Comparison of ENCODE assay signal across 11 cellular contexts in the genomic region with DNA sequence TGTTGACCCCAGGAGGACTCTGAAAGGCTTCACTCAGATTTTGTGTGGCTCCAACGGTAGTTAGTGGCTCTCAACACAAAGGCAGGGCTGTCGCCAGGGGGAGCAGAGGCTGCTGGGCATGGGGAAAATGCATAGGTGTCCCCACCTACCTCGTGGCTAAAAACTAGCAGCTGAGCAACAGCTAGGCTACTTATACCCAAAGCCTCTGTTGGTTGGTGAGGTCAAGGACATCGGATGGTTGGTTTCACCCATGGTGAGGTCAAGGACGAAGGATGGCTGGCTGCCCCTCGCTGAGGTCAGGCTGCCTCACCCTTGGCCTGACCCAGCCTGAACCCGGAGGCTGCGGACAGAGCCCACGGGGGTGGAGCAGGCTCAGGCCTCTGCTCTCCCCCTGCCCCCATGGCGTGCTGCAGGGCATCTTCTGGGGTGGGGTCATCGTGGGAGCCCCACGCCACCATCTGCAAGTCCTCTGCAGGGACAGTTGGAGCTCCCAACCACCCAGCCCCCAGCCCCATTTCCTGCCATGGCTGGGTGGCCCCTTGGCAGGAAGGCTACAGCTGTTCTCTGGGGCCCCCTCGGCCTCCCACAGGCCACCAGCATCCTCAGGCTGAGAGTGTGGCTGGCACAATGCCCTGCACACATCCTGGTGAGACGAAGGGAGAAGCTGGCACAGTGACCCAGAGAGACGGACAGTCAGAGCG. TPM values are rescaled to one million over a fixed set of nuclear protein-coding genes. Genes with fewer than 3 reads are reported as not detected.
DNase-seq lines count a peak whose midpoint lies in the region; ATAC-seq and TF ChIP-seq lines count a peak whose summit lies in the region.
"Had no signal": no experiment of that assay in that cellular context is flagged by ENCODE, and none has a peak within 500 bp of the region (broad histone marks: within the 10 kb centered on the region; RNA-seq: fewer than 3 reads in every experiment).

No MANE protein-coding gene starts in this region.

- no peak overlapping the region for H3K4me3 ChIP-seq in GM12875 (ENCODE audit: low read depth, low read length)
- no peak overlapping the region for H3K4me3 ChIP-seq in right lobe of liver

- H3K36me3 ChIP-seq in right lobe of liver, result no peaks in the 10 kb centered on the region

- H3K4me3 Mint-ChIP-seq in T-helper 17 cell, result no peak overlapping the region

- no peaks in the 10 kb centered on the region for H3K27me3 ChIP-seq in right lobe of liver

- peak; percentile 7 for DNase-seq in NCI-H748 (lab: John Stamatoyannopoulos, UW; ENCODE audit: unreplicated experiment)
- no peak for DNase-seq in NCI-H748 treated with DMSO at 0.1 percent for 48 hours (lab: John Stamatoyannopoulos, UW)
- DNase-seq in T-helper 17 cell, result no peak
- no peak for DNase-seq in right lobe of liver
- DNase-seq in putamen (ENCODE audit: low spot score), result no peak
- no peak for DNase-seq in NCI-H2227 treated with DMSO at 0.1 percent for 48 hours (lab: John Stamatoyannopoulos, UW)
- DNase-seq: anterior cingulate cortex, NCI-H1930, nucleus accumbens had no signal

- H3K4me1 ChIP-seq in right lobe of liver, result peaks cover 0 to 10% (median 0%) of the 10 kb centered on the region in 4 donors

- no peak overlapping the region for H3K27ac ChIP-seq in right lobe of liver

- H3K4me1 Mint-ChIP-seq in T-helper 17 cell, result peaks cover 16% of the 10 kb centered on the region

- intact Hi-C loops in right lobe of liver (cut with DNase I), result no loop called here

- H3K9me3 ChIP-seq in T-helper 17 cell (ENCODE audit: control insufficient read depth, low read length, poor library complexity, severe bottlenecking) (no peaks in the 10 kb centered on the region), right lobe of liver (no peaks in the 10 kb centered on the region)

- peak overlapping the region; percentile 71 for H3K27ac Mint-ChIP-seq in T-helper 17 cell

- H3K27me3 Mint-ChIP-seq in T-helper 17 cell, result no peaks in the 10 kb centered on the region

- 17% methylated on average over 2 of the region's 16 CpGs for WGBS in right lobe of liver (ENCODE audit: insufficient coverage, low coverage, low lambda C conversion rate, missing lambda C conversion rate)

- no peak for TF ChIP-seq POLR2A in right lobe of liver (IDR thresholded peaks at IDR 0.05)

- H3K36me3 Mint-ChIP-seq in T-helper 17 cell (ENCODE audit: low read depth), result no peaks in the 10 kb centered on the region

- ATAC-seq in T-helper 17 cell (peak; percentile 56), right lobe of liver (peak in 3 of 4 donors; percentile 8 to 31 (median 19)), SK-N-SH treated with all-trans-retinoic acid at 6 μM for 48 hours (no peak)

- peak; percentile 53 for TF ChIP-seq CTCF in GM12875 (IDR thresholded peaks at IDR 0.05; ENCODE audit: borderline replicate concordance, insufficient read depth, low read depth, low read length)
- peak; percentile 10 to 23 (median 13) for TF ChIP-seq CTCF in right lobe of liver (IDR thresholded peaks at IDR 0.05)

TF ChIP-seq in SK-N-SH treated with all-trans-retinoic acid at 6 μM for 48 hours, 23 proteins besides CTCF, POLR2A, EP300 and RAD21:
- TF ChIP-seq RARB (CRISPR knock-in tag; IDR thresholded peaks at IDR 0.05) (no peak), ESRRG (CRISPR knock-in tag; IDR thresholded peaks at IDR 0.05) (no peak), ARNTL (CRISPR knock-in tag; IDR thresholded peaks at IDR 0.05; ENCODE audit: borderline replicate concordance, low read depth) (no peak), CSDC2 (CRISPR knock-in tag; IDR thresholded peaks at IDR 0.05) (no peak), BACH2 (CRISPR knock-in tag; IDR thresholded peaks at IDR 0.05; ENCODE audit: borderline replicate concordance) (no peak), ZFP3 (CRISPR knock-in tag; IDR thresholded peaks at IDR 0.05) (no peak), PPARA (CRISPR knock-in tag; IDR thresholded peaks at IDR 0.05; ENCODE audit: borderline replicate concordance) (no peak), ZNF565 (CRISPR knock-in tag; conservative IDR thresholded peaks at IDR 0.05; ENCODE audit: low read depth) (no peak), ZNF8 (CRISPR knock-in tag; IDR thresholded peaks at IDR 0.05) (no peak)
- TF ChIP-seq, protein P1, sequence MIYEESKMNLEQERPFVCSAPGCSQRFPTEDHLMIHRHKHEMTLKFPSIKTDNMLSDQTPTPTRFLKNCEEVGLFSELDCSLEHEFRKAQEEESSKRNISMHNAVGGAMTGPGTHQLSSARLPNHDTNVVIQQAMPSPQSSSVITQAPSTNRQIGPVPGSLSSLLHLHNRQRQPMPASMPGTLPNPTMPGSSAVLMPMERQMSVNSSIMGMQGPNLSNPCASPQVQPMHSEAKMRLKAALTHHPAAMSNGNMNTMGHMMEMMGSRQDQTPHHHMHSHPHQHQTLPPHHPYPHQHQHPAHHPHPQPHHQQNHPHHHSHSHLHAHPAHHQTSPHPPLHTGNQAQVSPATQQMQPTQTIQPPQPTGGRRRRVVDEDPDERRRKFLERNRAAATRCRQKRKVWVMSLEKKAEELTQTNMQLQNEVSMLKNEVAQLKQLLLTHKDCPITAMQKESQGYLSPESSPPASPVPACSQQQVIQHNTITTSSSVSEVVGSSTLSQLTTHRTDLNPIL (CRISPR knock-in tag; IDR thresholded peaks at IDR 0.05; ENCODE audit: low read depth), result no peak
- TF ChIP-seq, protein P2, sequence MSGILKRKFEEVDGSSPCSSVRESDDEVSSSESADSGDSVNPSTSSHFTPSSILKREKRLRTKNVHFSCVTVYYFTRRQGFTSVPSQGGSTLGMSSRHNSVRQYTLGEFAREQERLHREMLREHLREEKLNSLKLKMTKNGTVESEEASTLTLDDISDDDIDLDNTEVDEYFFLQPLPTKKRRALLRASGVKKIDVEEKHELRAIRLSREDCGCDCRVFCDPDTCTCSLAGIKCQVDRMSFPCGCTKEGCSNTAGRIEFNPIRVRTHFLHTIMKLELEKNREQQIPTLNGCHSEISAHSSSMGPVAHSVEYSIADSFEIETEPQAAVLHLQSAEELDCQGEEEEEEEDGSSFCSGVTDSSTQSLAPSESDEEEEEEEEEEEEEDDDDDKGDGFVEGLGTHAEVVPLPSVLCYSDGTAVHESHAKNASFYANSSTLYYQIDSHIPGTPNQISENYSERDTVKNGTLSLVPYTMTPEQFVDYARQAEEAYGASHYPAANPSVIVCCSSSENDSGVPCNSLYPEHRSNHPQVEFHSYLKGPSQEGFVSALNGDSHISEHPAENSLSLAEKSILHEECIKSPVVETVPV (CRISPR knock-in tag; IDR thresholded peaks at IDR 0.05), result no peak
- TF ChIP-seq, protein P3, sequence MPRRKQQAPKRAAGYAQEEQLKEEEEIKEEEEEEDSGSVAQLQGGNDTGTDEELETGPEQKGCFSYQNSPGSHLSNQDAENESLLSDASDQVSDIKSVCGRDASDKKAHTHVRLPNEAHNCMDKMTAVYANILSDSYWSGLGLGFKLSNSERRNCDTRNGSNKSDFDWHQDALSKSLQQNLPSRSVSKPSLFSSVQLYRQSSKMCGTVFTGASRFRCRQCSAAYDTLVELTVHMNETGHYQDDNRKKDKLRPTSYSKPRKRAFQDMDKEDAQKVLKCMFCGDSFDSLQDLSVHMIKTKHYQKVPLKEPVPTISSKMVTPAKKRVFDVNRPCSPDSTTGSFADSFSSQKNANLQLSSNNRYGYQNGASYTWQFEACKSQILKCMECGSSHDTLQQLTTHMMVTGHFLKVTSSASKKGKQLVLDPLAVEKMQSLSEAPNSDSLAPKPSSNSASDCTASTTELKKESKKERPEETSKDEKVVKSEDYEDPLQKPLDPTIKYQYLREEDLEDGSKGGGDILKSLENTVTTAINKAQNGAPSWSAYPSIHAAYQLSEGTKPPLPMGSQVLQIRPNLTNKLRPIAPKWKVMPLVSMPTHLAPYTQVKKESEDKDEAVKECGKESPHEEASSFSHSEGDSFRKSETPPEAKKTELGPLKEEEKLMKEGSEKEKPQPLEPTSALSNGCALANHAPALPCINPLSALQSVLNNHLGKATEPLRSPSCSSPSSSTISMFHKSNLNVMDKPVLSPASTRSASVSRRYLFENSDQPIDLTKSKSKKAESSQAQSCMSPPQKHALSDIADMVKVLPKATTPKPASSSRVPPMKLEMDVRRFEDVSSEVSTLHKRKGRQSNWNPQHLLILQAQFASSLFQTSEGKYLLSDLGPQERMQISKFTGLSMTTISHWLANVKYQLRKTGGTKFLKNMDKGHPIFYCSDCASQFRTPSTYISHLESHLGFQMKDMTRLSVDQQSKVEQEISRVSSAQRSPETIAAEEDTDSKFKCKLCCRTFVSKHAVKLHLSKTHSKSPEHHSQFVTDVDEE (CRISPR knock-in tag; IDR thresholded peaks at IDR 0.05), result no peak
- TF ChIP-seq, protein P4, sequence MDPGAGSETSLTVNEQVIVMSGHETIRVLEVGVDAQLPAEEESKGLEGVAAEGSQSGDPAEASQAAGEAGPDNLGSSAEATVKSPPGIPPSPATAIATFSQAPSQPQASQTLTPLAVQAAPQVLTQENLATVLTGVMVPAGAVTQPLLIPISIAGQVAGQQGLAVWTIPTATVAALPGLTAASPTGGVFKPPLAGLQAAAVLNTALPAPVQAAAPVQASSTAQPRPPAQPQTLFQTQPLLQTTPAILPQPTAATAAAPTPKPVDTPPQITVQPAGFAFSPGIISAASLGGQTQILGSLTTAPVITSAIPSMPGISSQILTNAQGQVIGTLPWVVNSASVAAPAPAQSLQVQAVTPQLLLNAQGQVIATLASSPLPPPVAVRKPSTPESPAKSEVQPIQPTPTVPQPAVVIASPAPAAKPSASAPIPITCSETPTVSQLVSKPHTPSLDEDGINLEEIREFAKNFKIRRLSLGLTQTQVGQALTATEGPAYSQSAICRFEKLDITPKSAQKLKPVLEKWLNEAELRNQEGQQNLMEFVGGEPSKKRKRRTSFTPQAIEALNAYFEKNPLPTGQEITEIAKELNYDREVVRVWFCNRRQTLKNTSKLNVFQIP (CRISPR knock-in tag; IDR thresholded peaks at IDR 0.05; ENCODE audit: borderline replicate concordance, low read depth), result no peak

RNA-seq across cellular contexts. Expression of a gene that starts 8.5 kb away (rescaled TPM):
- 100 to 1,000 TPM; 236 to 255 TPM for total RNA-seq in T-helper 17 cell
- total RNA-seq in right lobe of liver, result 100 to 1,000 TPM in 4 of 6 experiments, 10 to 100 TPM in 2; 85.9 to 147 (median 104) TPM

RNA-seq across cellular contexts. Expression of a gene that starts 15.6 kb away (rescaled TPM):
- total RNA-seq in T-helper 17 cell (under 1 TPM; 0.35 to 0.55 TPM), right lobe of liver (1 to 10 TPM in 1 of 6 experiments, under 1 TPM in 3, not detected in 2; 0.44 to 1.4 (median 0.58) TPM)

RNA-seq across cellular contexts. Expression of a gene that starts 19.7 kb away (rescaled TPM):
- under 1 TPM in 1 of 2 donors, not detected in 1; 0.52 TPM for total RNA-seq in T-helper 17 cell
- 10 to 100 TPM in 1 of 6 experiments, 1 to 10 TPM in 5; 2.3 to 13.2 (median 6.0) TPM for total RNA-seq in right lobe of liver
